Comparison of ENCODE assay signal across 10 cellular contexts in the genomic region with DNA sequence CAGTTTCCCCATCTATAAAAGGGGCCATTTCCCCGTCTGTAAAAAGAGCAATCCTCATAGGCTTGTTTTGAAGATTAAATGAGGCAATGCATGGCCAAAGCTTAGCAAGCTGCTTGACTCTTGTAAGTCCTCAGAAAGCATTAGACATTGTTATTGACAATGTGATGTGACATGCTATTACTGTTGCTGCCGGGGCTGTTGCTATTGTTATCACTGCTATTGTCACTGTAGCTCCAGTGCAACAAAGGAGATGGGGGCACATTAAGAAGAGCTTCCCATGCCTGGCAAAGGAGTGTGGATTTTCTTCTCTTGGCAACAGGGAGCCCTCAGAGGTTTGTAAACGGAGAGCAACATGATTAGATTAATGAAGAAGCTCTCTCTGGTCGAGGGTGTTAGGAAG. TPM values are rescaled to one million over a fixed set of nuclear protein-coding genes. Genes with fewer than 3 reads are reported as not detected.
A peak's percentile ranks its signal among the peaks of the same experiment; 100 is the strongest.
DNase-seq lines count a peak whose midpoint lies in the region; ATAC-seq and TF ChIP-seq lines count a peak whose summit lies in the region.
"Had no signal": no experiment of that assay in that cellular context is flagged by ENCODE, and none has a peak within 500 bp of the region (broad histone marks: within the 10 kb centered on the region; RNA-seq: fewer than 3 reads in every experiment).

No MANE protein-coding gene starts in this region.

- H3K9ac ChIP-seq in neural progenitor cell, result no peak overlapping the region

- H3K4me1 Mint-ChIP-seq in T-helper 1 cell treated with Interleukin-12 subunit alpha and Interleukin-12 subunit beta and Interleukin-4 antibody, amounts not matched to agents 30 μg/mL and 1 μg/mL, for 36 hours (ENCODE audit: low read depth), result peaks cover 38% of the 10 kb centered on the region
- peaks cover 34 to 35% (median 35%) of the 10 kb centered on the region in 3 donors for H3K4me1 Mint-ChIP-seq in IgD-negative memory B cell
- peaks cover 30% of the 10 kb centered on the region for H3K4me1 Mint-ChIP-seq in activated naive CD8-positive, alpha-beta T cell treated with anti-CD3 and anti-CD28 coated beads for 36 hours
- H3K4me1 Mint-ChIP-seq in neural progenitor cell, result peaks cover 9% of the 10 kb centered on the region

- H3K27me3 Mint-ChIP-seq in T-helper 1 cell treated with Interleukin-12 subunit alpha and Interleukin-12 subunit beta and Interleukin-4 antibody, amounts not matched to agents 30 μg/mL and 1 μg/mL, for 36 hours (ENCODE audit: low read depth), result no peaks in the 10 kb centered on the region
- no peaks in the 10 kb centered on the region for H3K27me3 Mint-ChIP-seq in IgD-negative memory B cell
- H3K27me3 Mint-ChIP-seq in activated naive CD8-positive, alpha-beta T cell treated with anti-CD3 and anti-CD28 coated beads for 36 hours, result no peaks in the 10 kb centered on the region
- peaks cover 8% of the 10 kb centered on the region for H3K27me3 Mint-ChIP-seq in neural progenitor cell (ENCODE audit: insufficient read depth, low read depth)

- DNase-seq in T-helper 1 cell (no peak), neural progenitor cell (ENCODE audit: low spot score) (peak; percentile 21), foreskin fibroblast (no peak), NCI-H146 (lab: John Stamatoyannopoulos, UW) (no peak)
- no peak for DNase-seq in activated naive CD8-positive, alpha-beta T cell treated with anti-CD3 and anti-CD28 coated beads for 36 hours
- DNase-seq: cortex of kidney, foreskin melanocyte had no signal

- H3K9me3 Mint-ChIP-seq in T-helper 1 cell treated with Interleukin-12 subunit alpha and Interleukin-12 subunit beta and Interleukin-4 antibody, amounts not matched to agents 30 μg/mL and 1 μg/mL, for 36 hours, result no peaks in the 10 kb centered on the region
- H3K9me3 Mint-ChIP-seq in IgD-negative memory B cell (no peaks in the 10 kb centered on the region), neural progenitor cell (no peaks in the 10 kb centered on the region)
- H3K9me3 Mint-ChIP-seq in activated naive CD8-positive, alpha-beta T cell treated with anti-CD3 and anti-CD28 coated beads for 36 hours, result no peaks in the 10 kb centered on the region

- ATAC-seq in HG03159 (IDR thresholded peaks at IDR 0.05; ENCODE audit: unreplicated experiment), result no peak

- H3K36me3 ChIP-seq in neural progenitor cell, result no peaks in the 10 kb centered on the region

- TF ChIP-seq CTCF in neural progenitor cell (IDR thresholded peaks at IDR 0.05), result no peak
- no peak for TF ChIP-seq CTCF in foreskin fibroblast (IDR thresholded peaks at IDR 0.05; ENCODE audit: low read depth, low read length)

- no peaks in the 10 kb centered on the region for H3K4me1 ChIP-seq in neural progenitor cell

- H3K27ac Mint-ChIP-seq in T-helper 1 cell treated with Interleukin-12 subunit alpha and Interleukin-12 subunit beta and Interleukin-4 antibody, amounts not matched to agents 30 μg/mL and 1 μg/mL, for 36 hours, result peak overlapping the region; percentile 92
- peak overlapping the region; percentile 89 to 99 (median 98) for H3K27ac Mint-ChIP-seq in IgD-negative memory B cell
- H3K27ac Mint-ChIP-seq in activated naive CD8-positive, alpha-beta T cell treated with anti-CD3 and anti-CD28 coated beads for 36 hours, result peak overlapping the region; percentile 67
- H3K27ac Mint-ChIP-seq in neural progenitor cell, result no peak overlapping the region

- H3K4me2 ChIP-seq in neural progenitor cell, result no peak overlapping the region

- H3F3A ChIP-seq in neural progenitor cell (ENCODE audit: low read depth), result no peaks in the 10 kb centered on the region

- H3K79me2 ChIP-seq in neural progenitor cell (ENCODE audit: low read depth), result no peaks in the 10 kb centered on the region

- H3K36me3 Mint-ChIP-seq in T-helper 1 cell treated with Interleukin-12 subunit alpha and Interleukin-12 subunit beta and Interleukin-4 antibody, amounts not matched to agents 30 μg/mL and 1 μg/mL, for 36 hours (ENCODE audit: low read depth), result peaks cover 35% of the 10 kb centered on the region
- H3K36me3 Mint-ChIP-seq in IgD-negative memory B cell (peaks cover 5% of the 10 kb centered on the region), neural progenitor cell (no peaks in the 10 kb centered on the region)
- H3K36me3 Mint-ChIP-seq in activated naive CD8-positive, alpha-beta T cell treated with anti-CD3 and anti-CD28 coated beads for 36 hours, result peaks cover 25% of the 10 kb centered on the region

- H3K27ac ChIP-seq in neural progenitor cell, result no peak overlapping the region

- H3K9me3 ChIP-seq in neural progenitor cell (ENCODE audit: low read depth), result no peaks in the 10 kb centered on the region

- H4K20me1 ChIP-seq in neural progenitor cell (ENCODE audit: low read depth), result no peaks in the 10 kb centered on the region

- H2AFZ ChIP-seq in neural progenitor cell (replicated peaks), result no peak overlapping the region

- H3K27me3 ChIP-seq in neural progenitor cell, result peaks cover 17% of the 10 kb centered on the region

- H3K4me3 Mint-ChIP-seq in T-helper 1 cell treated with Interleukin-12 subunit alpha and Interleukin-12 subunit beta and Interleukin-4 antibody, amounts not matched to agents 30 μg/mL and 1 μg/mL, for 36 hours, result peak overlapping the region; percentile 73
- H3K4me3 Mint-ChIP-seq in IgD-negative memory B cell, result peak overlapping the region; percentile 5 to 94 (median 74)
- peak overlapping the region; percentile 3 for H3K4me3 Mint-ChIP-seq in activated naive CD8-positive, alpha-beta T cell treated with anti-CD3 and anti-CD28 coated beads for 36 hours
- H3K4me3 Mint-ChIP-seq in neural progenitor cell, result no peak overlapping the region

- H3K4me3 ChIP-seq in neural progenitor cell (no peak overlapping the region), foreskin fibroblast (ENCODE audit: low read depth in 1 of 2, low read length in 2 of 2) (no peak overlapping the region)

RNA-seq across cellular contexts. Expression of gene FAM83D, which starts 33.2 kb away (rescaled TPM):
- 0.75 TPM for polyA plus RNA-seq in IgD-negative memory B cell
- 10 to 100 TPM; 11.8 to 14.2 TPM for total RNA-seq in activated naive CD8-positive, alpha-beta T cell treated with anti-CD3 and anti-CD28 coated beads for 36 hours
- 73.9 and 76.7 TPM in 2 replicates for total RNA-seq in neural progenitor cell (ENCODE audit: low replicate concordance)
